15 cellular contexts compared by ENCODE assay signal in the genomic region with DNA sequence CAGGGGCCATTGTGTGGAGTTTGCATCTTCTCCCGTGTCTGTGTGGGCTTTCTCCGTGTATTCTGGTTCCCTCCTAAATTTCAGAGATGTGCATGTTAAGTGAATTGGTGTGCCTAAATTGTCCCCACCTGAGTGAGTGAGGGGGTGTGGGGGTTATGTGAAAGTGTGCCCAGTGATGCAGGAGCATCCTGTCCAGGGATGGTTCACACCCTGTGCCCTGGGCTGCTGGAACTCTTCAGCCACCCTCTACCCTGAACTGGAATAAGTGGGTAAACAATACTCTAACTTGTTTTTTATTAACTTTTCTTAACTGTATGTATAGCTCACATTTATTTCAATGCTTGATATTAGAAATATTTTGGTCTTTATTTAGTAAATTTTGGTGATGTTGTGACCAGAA. TPM values are rescaled to one million over a fixed set of nuclear protein-coding genes. Genes with fewer than 3 reads are reported as not detected.
DNase-seq lines count a peak whose midpoint lies in the region; ATAC-seq, FAIRE-seq and TF ChIP-seq lines count a peak whose summit lies in the region.
"Had no signal": no experiment of that assay in that cellular context is flagged by ENCODE, and none has a peak within 500 bp of the region (broad histone marks: within the 10 kb centered on the region; RNA-seq: fewer than 3 reads in every experiment).

No MANE protein-coding gene starts in this region.

- H3K27me3 ChIP-seq in breast epithelium, result no peaks in the 10 kb centered on the region
- H3K27me3 ChIP-seq in stomach, result no peaks in the 10 kb centered on the region
- no peaks in the 10 kb centered on the region for H3K27me3 ChIP-seq in testis
- H3K27me3 ChIP-seq: adrenal gland had no signal

- ATAC-seq in HG02678 (IDR thresholded peaks at IDR 0.05; ENCODE audit: unreplicated experiment), result peak; percentile 55

- H3K4me1 ChIP-seq in breast epithelium (no peaks in the 10 kb centered on the region), stomach (peaks cover 0 to 5% (median 0%) of the 10 kb centered on the region in 4 donors), testis (no peaks in the 10 kb centered on the region)

- peak; percentile 13 for FAIRE-seq in HTR-8/SVneo (lab: Jason Lieb, UNC)
- FAIRE-seq: endothelial cell of umbilical vein had no signal

- TF ChIP-seq EP300 in stomach (IDR thresholded peaks at IDR 0.05), result no peak

- 95 to 99% (median 98%) methylated on average over 2 of the region's 2 CpGs for WGBS in stomach, 5 donors
- WGBS in testis, 2 donors, result 91 to 93% methylated on average over 2 of the region's 2 CpGs

- TF ChIP-seq POLR2A in breast epithelium (IDR thresholded peaks at IDR 0.05) (no peak), stomach (IDR thresholded peaks at IDR 0.05) (no peak), testis (IDR thresholded peaks at IDR 0.05) (no peak)

- POLR2A ChIA-PET in MCF 10A (lab: Yijun Ruan, JAX), result interaction anchor here (0.8 to 1.9 kb wide), 6 partner anchors 12 to 57 kb away, joined by 3 to 8 read pairs (median 4); a partner anchor contains a TSS

- peak overlapping the region; percentile 49 for H3K27ac Mint-ChIP-seq in MCF 10A (ENCODE audit: low read depth, unreplicated experiment)
- no peak overlapping the region for H3K27ac Mint-ChIP-seq in endothelial cell (ENCODE audit: unreplicated experiment)

- H3K4me1 Mint-ChIP-seq in MCF 10A (ENCODE audit: insufficient read depth, unreplicated experiment), result peaks cover 6% of the 10 kb centered on the region
- H3K4me1 Mint-ChIP-seq in endothelial cell (ENCODE audit: unreplicated experiment), result no peaks in the 10 kb centered on the region

- intact Hi-C loops in MCF 10A (cut with micrococcal nuclease) (no loop called here), breast epithelium (cut with DNase I; ENCODE audit: low total_unique reads) (no loop called here), stomach (cut with DNase I; ENCODE audit: low total_unique reads) (no loop called here), testis (cut with DNase I; ENCODE audit: low total_unique reads) (no loop called here)

- no peak overlapping the region for H3K4me3 ChIP-seq in breast epithelium
- H3K4me3 ChIP-seq in stomach, result no peak overlapping the region
- no peak overlapping the region for H3K4me3 ChIP-seq in testis
- H3K4me3 ChIP-seq: adrenal gland had no signal

- no peaks in the 10 kb centered on the region for H3K27me3 Mint-ChIP-seq in MCF 10A (ENCODE audit: insufficient read depth, unreplicated experiment)
- H3K27me3 Mint-ChIP-seq in endothelial cell (ENCODE audit: unreplicated experiment), result peaks cover 1% of the 10 kb centered on the region
- H3K27me3 Mint-ChIP-seq: naive B cell had no signal

- H3K4me3 Mint-ChIP-seq in MCF 10A (ENCODE audit: unreplicated experiment) (no peak overlapping the region), endothelial cell (ENCODE audit: unreplicated experiment) (no peak overlapping the region)
- H3K4me3 Mint-ChIP-seq: naive B cell had no signal

- no peaks in the 10 kb centered on the region for H3K9me3 ChIP-seq in breast epithelium
- H3K9me3 ChIP-seq in stomach, result no peaks in the 10 kb centered on the region
- no peaks in the 10 kb centered on the region for H3K9me3 ChIP-seq in testis
- H3K9me3 ChIP-seq: adrenal gland had no signal

- no TSS peak for BruUV-seq in MCF 10A (replicated peaks; lab: Mats Ljungman, UMichigan)

- no peaks in the 10 kb centered on the region for H3K36me3 Mint-ChIP-seq in MCF 10A (ENCODE audit: insufficient read depth, unreplicated experiment)
- H3K36me3 Mint-ChIP-seq in endothelial cell (ENCODE audit: low read depth, unreplicated experiment), result no peaks in the 10 kb centered on the region
- H3K36me3 Mint-ChIP-seq: naive B cell had no signal

- H3K9me3 Mint-ChIP-seq in MCF 10A (ENCODE audit: unreplicated experiment), result no peaks in the 10 kb centered on the region
- no peaks in the 10 kb centered on the region for H3K9me3 Mint-ChIP-seq in endothelial cell (ENCODE audit: unreplicated experiment)
- H3K9me3 Mint-ChIP-seq: naive B cell had no signal

- H3K36me3 ChIP-seq in breast epithelium, result no peaks in the 10 kb centered on the region
- H3K36me3 ChIP-seq in stomach, result no peaks in the 10 kb centered on the region
- no peaks in the 10 kb centered on the region for H3K36me3 ChIP-seq in testis (ENCODE audit: low read depth, missing control alignments)
- H3K36me3 ChIP-seq: adrenal gland had no signal

- CTCF ChIA-PET in MCF 10A (lab: Yijun Ruan, JAX), result interaction anchor here (1.2 to 1.7 kb wide), 2 partner anchors 17 to 52 kb away, joined by 4 to 5 read pairs; no protein-coding TSS in a partner anchor

- DNase-seq in MCF 10A (ENCODE audit: unreplicated experiment) (no peak), breast epithelium (ENCODE audit: low spot score in 2 of 2) (no peak), HTR-8/SVneo (ENCODE audit: insufficient read length, low spot score) (no peak), dedifferentiated amniotic fluid mesenchymal stem cell (ENCODE audit: extremely low spot score) (no peak), stomach (no peak), testis (no peak), endothelial cell (ENCODE audit: low spot score) (no peak)
- DNase-seq: activated CD4-positive, alpha-beta T cell treated with anti-CD3 and anti-CD28 coated beads for 48 hours; adrenal gland; KBM-7; naive B cell; NCI-H2171 treated with DMSO at 0.1 percent for 48 hours; SHP77 had no signal

- TF ChIP-seq CTCF in MCF 10A (IDR thresholded peaks at IDR 0.05; ENCODE audit: unreplicated experiment) (no peak), breast epithelium (IDR thresholded peaks at IDR 0.05) (no peak), stomach (IDR thresholded peaks at IDR 0.05) (no peak), testis (IDR thresholded peaks at IDR 0.05) (no peak), endothelial cell (IDR thresholded peaks at IDR 0.05; ENCODE audit: unreplicated experiment) (no peak)

- H3K27ac ChIP-seq in breast epithelium (no peak overlapping the region), stomach (no peak overlapping the region), testis (no peak overlapping the region)
- H3K27ac ChIP-seq: adrenal gland had no signal

RNA-seq across cellular contexts. Expression of a gene that starts 56.0 kb away (rescaled TPM):
- total RNA-seq in MCF 10A (2022), result 69.0 and 69.3 TPM in 2 replicates
- total RNA-seq in breast epithelium, result 10 to 100 TPM; 58.4 to 98.7 (median 77.0) TPM
- total RNA-seq in stomach, result 100 to 1,000 TPM in 2 of 5 donors, 10 to 100 TPM in 3; 11.9 to 560 (median 84.0) TPM
- 100 to 1,000 TPM in 1 of 3 donors, 10 to 100 TPM in 2; 49.8 to 109 (median 73.6) TPM for polyA plus RNA-seq in stomach
- total RNA-seq in testis, result 100 to 1,000 TPM; 113 to 138 TPM
- polyA plus RNA-seq in testis (ENCODE audit: insufficient read depth, low read depth, low replicate concordance), result 111 TPM
- total RNA-seq in endothelial cell (ENCODE audit: unreplicated experiment), result 237 TPM
